8 cellular contexts compared by ENCODE assay signal in the genomic region with DNA sequence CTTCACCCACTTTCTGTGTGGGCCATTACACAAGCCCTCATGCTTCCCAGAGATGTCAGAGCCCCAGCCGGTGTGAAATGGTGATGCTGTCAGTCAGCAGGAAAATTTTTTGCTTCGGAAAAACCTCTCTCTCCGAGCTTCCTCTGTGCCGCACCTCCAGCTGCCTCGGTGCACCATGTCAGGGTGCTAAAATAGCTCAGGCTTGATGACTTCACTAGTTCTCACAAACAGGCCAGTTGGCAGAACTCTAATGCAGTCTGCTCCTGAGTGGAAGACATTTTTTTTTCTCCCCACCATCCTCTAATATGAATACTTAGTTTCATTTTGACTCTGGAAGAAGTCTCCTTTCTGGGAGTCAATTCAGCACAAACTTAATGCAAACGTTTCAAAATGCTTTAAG.
DNase-seq lines count a peak whose midpoint lies in the region; ATAC-seq and TF ChIP-seq lines count a peak whose summit lies in the region.

No MANE protein-coding gene starts in this region.

- no peaks in the 10 kb centered on the region for H3K9me3 ChIP-seq in naive thymus-derived CD4-positive, alpha-beta T cell (ENCODE audit: control insufficient read depth in 2 of 3, low read length in 3 of 3)
- H3K9me3 ChIP-seq in neural progenitor cell (ENCODE audit: low read depth): no peaks in the 10 kb centered on the region

- DNase-seq in GM13977 (ENCODE audit: low spot score) (peak; percentile 38), HCEC 1CT (peak; percentile 48), NCI-H2171 treated with DMSO at 0.1 percent for 48 hours (lab: John Stamatoyannopoulos, UW) (peak; percentile 55), GOT3 (lab: John Stamatoyannopoulos, UW) (no peak), DMS 273 treated with DMSO at 0.1 percent for 48 hours (lab: John Stamatoyannopoulos, UW) (no peak), neural progenitor cell (ENCODE audit: low spot score) (no peak)
- peak in 1 of 9 donors; percentile 24 for DNase-seq in naive thymus-derived CD4-positive, alpha-beta T cell

- no peaks in the 10 kb centered on the region for H3F3A ChIP-seq in neural progenitor cell (ENCODE audit: low read depth)

- no peaks in the 10 kb centered on the region for H3K27me3 Mint-ChIP-seq in naive thymus-derived CD4-positive, alpha-beta T cell
- H3K27me3 Mint-ChIP-seq in neural progenitor cell (ENCODE audit: insufficient read depth, low read depth): no peaks in the 10 kb centered on the region

- no peak overlapping the region for H3K4me2 ChIP-seq in neural progenitor cell

- H4K20me1 ChIP-seq in neural progenitor cell (ENCODE audit: low read depth): no peaks in the 10 kb centered on the region

- H3K9ac ChIP-seq in neural progenitor cell: no peak overlapping the region

- H3K36me3 Mint-ChIP-seq in naive thymus-derived CD4-positive, alpha-beta T cell: peaks cover 4 to 40% (median 12%) of the 10 kb centered on the region in 5 donors
- H3K36me3 Mint-ChIP-seq in neural progenitor cell: peaks cover 20% of the 10 kb centered on the region

- no peak overlapping the region for H3K4me3 ChIP-seq in naive thymus-derived CD4-positive, alpha-beta T cell (ENCODE audit: low read length)
- no peak overlapping the region for H3K4me3 ChIP-seq in neural progenitor cell

- no peaks in the 10 kb centered on the region for H3K79me2 ChIP-seq in neural progenitor cell (ENCODE audit: low read depth)

- intact Hi-C loops in naive thymus-derived CD4-positive, alpha-beta T cell (cut with micrococcal nuclease): loop anchor here (1.0 to 5.0 kb wide), 11 partner anchors 7 to 311 kb away; no protein-coding TSS in a partner anchor

- no peaks in the 10 kb centered on the region for H3K36me3 ChIP-seq in naive thymus-derived CD4-positive, alpha-beta T cell (ENCODE audit: control insufficient read depth in 2 of 3, insufficient read depth in 3 of 3, low read length in 3 of 3)
- H3K36me3 ChIP-seq in neural progenitor cell: no peaks in the 10 kb centered on the region

- POLR2A ChIA-PET in naive thymus-derived CD4-positive, alpha-beta T cell (lab: Charles Lee): interaction anchor here (0.6 to 2.9 kb wide), 9 partner anchors 10 to 314 kb away, joined by 3 to 28 read pairs (median 3); partner anchors contain the start of gene KLF12

- in situ Hi-C loops in GM13977 (cut with MboI; ENCODE audit: low pct_unique_long_range_greater_than_20kb, low sequenced_read_pairs, unreplicated experiment): no loop called here

- CTCF ChIA-PET in naive thymus-derived CD4-positive, alpha-beta T cell (lab: Charles Lee): interaction anchor here (0.9 to 2.4 kb wide), 3 partner anchors 31 to 224 kb away, joined by 3 to 11 read pairs (median 3); no protein-coding TSS in a partner anchor

- no peak overlapping the region for H2AFZ ChIP-seq in neural progenitor cell (replicated peaks)

- peaks cover 0 to 5% (median 0%) of the 10 kb centered on the region in 11 donors for H3K9me3 Mint-ChIP-seq in naive thymus-derived CD4-positive, alpha-beta T cell
- H3K9me3 Mint-ChIP-seq in neural progenitor cell: peaks cover 23% of the 10 kb centered on the region

- H3K27ac Mint-ChIP-seq in naive thymus-derived CD4-positive, alpha-beta T cell: peak overlapping the region; percentile 58 to 86 (median 81)
- H3K27ac Mint-ChIP-seq in neural progenitor cell: no peak overlapping the region

- H3K4me1 Mint-ChIP-seq in naive thymus-derived CD4-positive, alpha-beta T cell: peaks cover 50 to 95% (median 91%) of the 10 kb centered on the region in 7 donors
- H3K4me1 Mint-ChIP-seq in neural progenitor cell: peaks cover 13% of the 10 kb centered on the region

- peak overlapping the region; percentile 26 to 80 (median 64) for H3K4me3 Mint-ChIP-seq in naive thymus-derived CD4-positive, alpha-beta T cell
- H3K4me3 Mint-ChIP-seq in neural progenitor cell: no peak overlapping the region

- peaks cover 52 to 73% of the 10 kb centered on the region in 2 donors for H3K4me1 ChIP-seq in naive thymus-derived CD4-positive, alpha-beta T cell (ENCODE audit: control insufficient read depth in 2 of 2, insufficient read depth in 2 of 2, low read length in 2 of 2)
- H3K4me1 ChIP-seq in neural progenitor cell: no peaks in the 10 kb centered on the region

- no peaks in the 10 kb centered on the region for H3K27me3 ChIP-seq in naive thymus-derived CD4-positive, alpha-beta T cell (ENCODE audit: control insufficient read depth in 2 of 2, insufficient read depth in 2 of 2, low read length in 2 of 2)
- H3K27me3 ChIP-seq in neural progenitor cell: no peaks in the 10 kb centered on the region

- no peak for TF ChIP-seq CTCF in GM13977 (IDR thresholded peaks at IDR 0.05; ENCODE audit: extremely low read depth, insufficient read depth, missing control alignments)
- TF ChIP-seq CTCF in neural progenitor cell (IDR thresholded peaks at IDR 0.05): no peak

- peak; percentile 5 for ATAC-seq in naive thymus-derived CD4-positive, alpha-beta T cell

- H3K27ac ChIP-seq in cingulate gyrus (ENCODE audit: low read depth, low read length) (peak overlapping the region; percentile 11), neural progenitor cell (no peak overlapping the region)
- no peak overlapping the region for H3K27ac ChIP-seq in naive thymus-derived CD4-positive, alpha-beta T cell (ENCODE audit: low read depth, low read length)

Comparison
In these comparisons a context has a peak if more than half of its experiments do, and no peak if none do; other contexts are left out.
1. DNase-seq: peak in GM13977 (single experiment), HCEC 1CT (single experiment) and NCI-H2171 treated with DMSO at 0.1 percent for 48 hours (single experiment); none in GOT3 (single experiment), DMS 273 treated with DMSO at 0.1 percent for 48 hours (single experiment) and neural progenitor cell (single experiment).